In genomic region chr3:188153498-188153948, GRCh38 we compare ENCODE assay signal across 8 cellular contexts. TPM values are rescaled to one million over a fixed set of nuclear protein-coding genes. Genes with fewer than 3 reads are reported as not detected.
A peak's percentile ranks its signal among the peaks of the same experiment; 100 is the strongest.
DNase-seq lines count a peak whose midpoint lies in the region; ATAC-seq and TF ChIP-seq lines count a peak whose summit lies in the region.

No MANE protein-coding gene starts in this region.

- H3K9me3 ChIP-seq in stomach smooth muscle (ENCODE audit: control insufficient read depth in 2 of 2, low read length in 2 of 2): no peaks in the 10 kb centered on the region

- peak overlapping the region; percentile 100 for H3K27ac ChIP-seq in stomach smooth muscle (ENCODE audit: low read length)

- H3K4me1 Mint-ChIP-seq in activated CD4-positive, alpha-beta memory T cell treated with anti-CD3 and anti-CD28 coated beads, Interleukin-2, amount 10 ng/mL, durations not matched to agents 7 days and 5 days: peaks cover 56% of the 10 kb centered on the region
- H3K4me1 Mint-ChIP-seq in mesothelial cell of epicardium: peaks cover 43% of the 10 kb centered on the region

- peaks cover 47% of the 10 kb centered on the region for H3K4me1 ChIP-seq in stomach smooth muscle (ENCODE audit: control insufficient read depth, insufficient read depth, low read length)

- peak overlapping the region; percentile 82 for H3K4me3 ChIP-seq in epithelial cell of proximal tubule (ENCODE audit: low read depth, low read length)
- H3K4me3 ChIP-seq in stomach smooth muscle (ENCODE audit: low read length in 2 of 2): peak overlapping the region; percentile 81 to 94

- peaks cover 29% of the 10 kb centered on the region for H3K36me3 Mint-ChIP-seq in activated CD4-positive, alpha-beta memory T cell treated with anti-CD3 and anti-CD28 coated beads, Interleukin-2, amount 10 ng/mL, durations not matched to agents 7 days and 5 days (ENCODE audit: low read depth)
- no peaks in the 10 kb centered on the region for H3K36me3 Mint-ChIP-seq in mesothelial cell of epicardium

- H3K9me3 Mint-ChIP-seq in activated CD4-positive, alpha-beta memory T cell treated with anti-CD3 and anti-CD28 coated beads, Interleukin-2, amount 10 ng/mL, durations not matched to agents 7 days and 5 days: no peaks in the 10 kb centered on the region
- no peaks in the 10 kb centered on the region for H3K9me3 Mint-ChIP-seq in mesothelial cell of epicardium

- H3K27me3 Mint-ChIP-seq in activated CD4-positive, alpha-beta memory T cell treated with anti-CD3 and anti-CD28 coated beads, Interleukin-2, amount 10 ng/mL, durations not matched to agents 7 days and 5 days: no peaks in the 10 kb centered on the region
- H3K27me3 Mint-ChIP-seq in mesothelial cell of epicardium (ENCODE audit: low read depth): peaks cover 10% of the 10 kb centered on the region

- CTCF ChIA-PET in activated CD4-positive, alpha-beta memory T cell treated with anti-CD3 and anti-CD28 coated beads, Interleukin-2, amount 10 ng/mL, durations not matched to agents 7 days and 5 days (lab: Charles Lee): interaction anchor here (0.9 to 5.5 kb wide), 7 partner anchors 17 to 414 kb away, joined by 3 to 51 read pairs (median 10); partner anchors contain the start of gene BCL6

- H3K36me3 ChIP-seq in stomach smooth muscle (ENCODE audit: control insufficient read depth in 2 of 2, insufficient read depth in 2 of 2, low read length in 2 of 2): no peaks in the 10 kb centered on the region

- peak; percentile 6 for DNase-seq in NCI-H1092 treated with DMSO at 0.1 percent for 48 hours (lab: John Stamatoyannopoulos, UW)
- no peak for DNase-seq in NCI-H1092 (lab: John Stamatoyannopoulos, UW)
- peak; percentile 61 for DNase-seq in NCI-H446 treated with DMSO at 0.1 percent for 48 hours (lab: John Stamatoyannopoulos, UW)
- DNase-seq in activated CD4-positive, alpha-beta memory T cell treated with anti-CD3 and anti-CD28 coated beads, Interleukin-2, amount 10 ng/mL, durations not matched to agents 7 days and 5 days: no peak
- no peak for DNase-seq in epithelial cell of proximal tubule (ENCODE audit: low read depth)
- DNase-seq in mesothelial cell of epicardium (ENCODE audit: low spot score in 2 of 2, unreplicated experiment in 2 of 2): peak in 1 of 2 experiments; percentile 74

- TF ChIP-seq CTCF in epithelial cell of proximal tubule (conservative IDR thresholded peaks at IDR 0.05; ENCODE audit: low read depth, low read length) (no peak), mesothelial cell of epicardium (IDR thresholded peaks at IDR 0.05; ENCODE audit: unreplicated experiment) (no peak)

- peak overlapping the region; percentile 93 for H3K4me3 Mint-ChIP-seq in activated CD4-positive, alpha-beta memory T cell treated with anti-CD3 and anti-CD28 coated beads, Interleukin-2, amount 10 ng/mL, durations not matched to agents 7 days and 5 days
- peak overlapping the region; percentile 93 for H3K4me3 Mint-ChIP-seq in mesothelial cell of epicardium

- no peaks in the 10 kb centered on the region for H3K27me3 ChIP-seq in stomach smooth muscle (ENCODE audit: control insufficient read depth in 1 of 2, insufficient read depth in 2 of 2, low read length in 2 of 2)

- H3K27ac Mint-ChIP-seq in activated CD4-positive, alpha-beta memory T cell treated with anti-CD3 and anti-CD28 coated beads, Interleukin-2, amount 10 ng/mL, durations not matched to agents 7 days and 5 days: peak overlapping the region; percentile 71
- peak overlapping the region; percentile 100 for H3K27ac Mint-ChIP-seq in mesothelial cell of epicardium

- H3K9ac ChIP-seq in stomach smooth muscle (ENCODE audit: low read length in 2 of 2): peak overlapping the region; percentile 96 to 99

- peak; percentile 10 for ATAC-seq in HG02970 (IDR thresholded peaks at IDR 0.05; ENCODE audit: low FRiP score, unreplicated experiment)

- POLR2A ChIA-PET in activated CD4-positive, alpha-beta memory T cell treated with anti-CD3 and anti-CD28 coated beads, Interleukin-2, amount 10 ng/mL, durations not matched to agents 7 days and 5 days (lab: Charles Lee): interaction anchor here (0.9 to 5.6 kb wide), 10 partner anchors 10 to 414 kb away, joined by 3 to 136 read pairs (median 12); partner anchors contain the start of gene BCL6

RNA-seq across cellular contexts. Expression of gene LPP, which starts 0.4 kb away (rescaled TPM):
- 10 to 100 TPM; 51.4 to 52.4 TPM for total RNA-seq in activated CD4-positive, alpha-beta memory T cell treated with anti-CD3 and anti-CD28 coated beads, Interleukin-2, amount 10 ng/mL, durations not matched to agents 7 days and 5 days
- total RNA-seq in epithelial cell of proximal tubule: 53.6 and 93.9 TPM in 2 replicates
- 124 to 132 TPM (median 131 TPM) in 3 replicates for total RNA-seq in mesothelial cell of epicardium

Comparison
In these comparisons a context has a peak if more than half of its experiments do, and no peak if none do; other contexts are left out.
1. DNase-seq: peak in NCI-H1092 treated with DMSO at 0.1 percent for 48 hours (single experiment) and NCI-H446 treated with DMSO at 0.1 percent for 48 hours (single experiment); none in NCI-H1092 (single experiment), activated CD4-positive, alpha-beta memory T cell treated with anti-CD3 and anti-CD28 coated beads, Interleukin-2, amount 10 ng/mL, durations not matched to agents 7 days and 5 days (single experiment) and epithelial cell of proximal tubule (single experiment).